1 cellular context compared by ENCODE assay signal in the genomic region with DNA sequence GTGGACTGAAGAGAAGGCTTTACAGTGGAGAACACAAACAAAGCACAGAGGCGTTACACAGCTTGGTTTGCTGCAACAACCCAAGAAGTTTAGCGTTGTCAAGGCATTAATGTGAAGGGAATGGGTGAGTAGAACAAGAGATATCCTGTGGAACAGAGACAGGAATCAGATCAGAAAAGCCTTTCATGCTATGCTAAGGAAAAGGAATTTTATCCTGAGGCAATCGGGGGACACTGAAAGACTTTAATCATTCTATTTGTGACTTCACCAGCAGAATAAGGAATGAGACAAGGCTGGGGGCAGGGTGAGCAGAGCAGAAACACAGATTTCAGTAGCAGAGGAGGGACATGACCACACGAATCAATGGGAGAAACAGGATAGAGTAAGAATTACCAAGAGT.
TF ChIP-seq lines count a peak whose summit lies in the region.

No MANE protein-coding gene starts in this region.

TF ChIP-seq in HepG2, 621 proteins besides CTCF, POLR2A, EP300 and RAD21:
- TF ChIP-seq, protein P1, sequence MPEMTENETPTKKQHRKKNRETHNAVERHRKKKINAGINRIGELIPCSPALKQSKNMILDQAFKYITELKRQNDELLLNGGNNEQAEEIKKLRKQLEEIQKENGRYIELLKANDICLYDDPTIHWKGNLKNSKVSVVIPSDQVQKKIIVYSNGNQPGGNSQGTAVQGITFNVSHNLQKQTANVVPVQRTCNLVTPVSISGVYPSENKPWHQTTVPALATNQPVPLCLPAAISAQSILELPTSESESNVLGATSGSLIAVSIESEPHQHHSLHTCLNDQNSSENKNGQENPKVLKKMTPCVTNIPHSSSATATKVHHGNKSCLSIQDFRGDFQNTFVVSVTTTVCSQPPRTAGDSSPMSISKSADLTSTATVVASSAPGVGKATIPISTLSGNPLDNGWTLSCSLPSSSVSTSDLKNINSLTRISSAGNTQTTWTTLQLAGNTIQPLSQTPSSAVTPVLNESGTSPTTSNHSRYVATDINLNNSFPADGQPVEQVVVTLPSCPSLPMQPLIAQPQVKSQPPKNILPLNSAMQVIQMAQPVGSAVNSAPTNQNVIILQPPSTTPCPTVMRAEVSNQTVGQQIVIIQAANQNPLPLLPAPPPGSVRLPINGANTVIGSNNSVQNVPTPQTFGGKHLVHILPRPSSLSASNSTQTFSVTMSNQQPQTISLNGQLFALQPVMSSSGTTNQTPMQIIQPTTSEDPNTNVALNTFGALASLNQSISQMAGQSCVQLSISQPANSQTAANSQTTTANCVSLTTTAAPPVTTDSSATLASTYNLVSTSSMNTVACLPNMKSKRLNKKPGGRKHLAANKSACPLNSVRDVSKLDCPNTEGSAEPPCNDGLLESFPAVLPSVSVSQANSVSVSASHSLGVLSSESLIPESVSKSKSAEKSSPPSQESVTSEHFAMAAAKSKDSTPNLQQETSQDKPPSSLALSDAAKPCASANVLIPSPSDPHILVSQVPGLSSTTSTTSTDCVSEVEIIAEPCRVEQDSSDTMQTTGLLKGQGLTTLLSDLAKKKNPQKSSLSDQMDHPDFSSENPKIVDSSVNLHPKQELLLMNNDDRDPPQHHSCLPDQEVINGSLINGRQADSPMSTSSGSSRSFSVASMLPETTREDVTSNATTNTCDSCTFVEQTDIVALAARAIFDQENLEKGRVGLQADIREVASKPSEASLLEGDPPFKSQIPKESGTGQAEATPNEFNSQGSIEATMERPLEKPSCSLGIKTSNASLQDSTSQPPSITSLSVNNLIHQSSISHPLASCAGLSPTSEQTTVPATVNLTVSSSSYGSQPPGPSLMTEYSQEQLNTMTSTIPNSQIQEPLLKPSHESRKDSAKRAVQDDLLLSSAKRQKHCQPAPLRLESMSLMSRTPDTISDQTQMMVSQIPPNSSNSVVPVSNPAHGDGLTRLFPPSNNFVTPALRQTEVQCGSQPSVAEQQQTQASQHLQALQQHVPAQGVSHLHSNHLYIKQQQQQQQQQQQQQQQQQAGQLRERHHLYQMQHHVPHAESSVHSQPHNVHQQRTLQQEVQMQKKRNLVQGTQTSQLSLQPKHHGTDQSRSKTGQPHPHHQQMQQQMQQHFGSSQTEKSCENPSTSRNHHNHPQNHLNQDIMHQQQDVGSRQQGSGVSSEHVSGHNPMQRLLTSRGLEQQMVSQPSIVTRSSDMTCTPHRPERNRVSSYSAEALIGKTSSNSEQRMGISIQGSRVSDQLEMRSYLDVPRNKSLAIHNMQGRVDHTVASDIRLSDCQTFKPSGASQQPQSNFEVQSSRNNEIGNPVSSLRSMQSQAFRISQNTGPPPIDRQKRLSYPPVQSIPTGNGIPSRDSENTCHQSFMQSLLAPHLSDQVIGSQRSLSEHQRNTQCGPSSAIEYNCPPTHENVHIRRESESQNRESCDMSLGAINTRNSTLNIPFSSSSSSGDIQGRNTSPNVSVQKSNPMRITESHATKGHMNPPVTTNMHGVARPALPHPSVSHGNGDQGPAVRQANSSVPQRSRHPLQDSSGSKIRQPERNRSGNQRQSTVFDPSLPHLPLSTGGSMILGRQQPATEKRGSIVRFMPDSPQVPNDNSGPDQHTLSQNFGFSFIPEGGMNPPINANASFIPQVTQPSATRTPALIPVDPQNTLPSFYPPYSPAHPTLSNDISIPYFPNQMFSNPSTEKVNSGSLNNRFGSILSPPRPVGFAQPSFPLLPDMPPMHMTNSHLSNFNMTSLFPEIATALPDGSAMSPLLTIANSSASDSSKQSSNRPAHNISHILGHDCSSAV (CRISPR knock-in tag; IDR thresholded peaks at IDR 0.05; ENCODE audit: borderline replicate concordance), result no peak
- TF ChIP-seq GATA4 (IDR thresholded peaks at IDR 0.05; ENCODE audit: borderline replicate concordance, low read depth) (no peak), ZNF761 (CRISPR knock-in tag; conservative IDR thresholded peaks at IDR 0.05) (no peak), ASH2L (IDR thresholded peaks at IDR 0.05; ENCODE audit: insufficient read length, low read depth, low read length) (no peak), DMAP1 (CRISPR knock-in tag; IDR thresholded peaks at IDR 0.05) (no peak), ZNF772 (CRISPR knock-in tag; IDR thresholded peaks at IDR 0.05) (no peak), RFXAP (CRISPR knock-in tag; IDR thresholded peaks at IDR 0.05; ENCODE audit: borderline replicate concordance) (no peak)
- TF ChIP-seq, protein P2, sequence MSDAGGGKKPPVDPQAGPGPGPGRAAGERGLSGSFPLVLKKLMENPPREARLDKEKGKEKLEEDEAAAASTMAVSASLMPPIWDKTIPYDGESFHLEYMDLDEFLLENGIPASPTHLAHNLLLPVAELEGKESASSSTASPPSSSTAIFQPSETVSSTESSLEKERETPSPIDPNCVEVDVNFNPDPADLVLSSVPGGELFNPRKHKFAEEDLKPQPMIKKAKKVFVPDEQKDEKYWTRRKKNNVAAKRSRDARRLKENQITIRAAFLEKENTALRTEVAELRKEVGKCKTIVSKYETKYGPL (CRISPR knock-in tag; IDR thresholded peaks at IDR 0.05), result no peak
- TF ChIP-seq, protein P3, sequence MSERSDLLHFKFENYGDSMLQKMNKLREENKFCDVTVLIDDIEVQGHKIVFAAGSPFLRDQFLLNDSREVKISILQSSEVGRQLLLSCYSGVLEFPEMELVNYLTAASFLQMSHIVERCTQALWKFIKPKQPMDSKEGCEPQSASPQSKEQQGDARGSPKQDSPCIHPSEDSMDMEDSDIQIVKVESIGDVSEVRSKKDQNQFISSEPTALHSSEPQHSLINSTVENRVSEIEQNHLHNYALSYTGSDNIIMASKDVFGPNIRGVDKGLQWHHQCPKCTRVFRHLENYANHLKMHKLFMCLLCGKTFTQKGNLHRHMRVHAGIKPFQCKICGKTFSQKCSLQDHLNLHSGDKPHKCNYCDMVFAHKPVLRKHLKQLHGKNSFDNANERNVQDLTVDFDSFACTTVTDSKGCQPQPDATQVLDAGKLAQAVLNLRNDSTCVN (CRISPR knock-in tag; IDR thresholded peaks at IDR 0.05; ENCODE audit: borderline replicate concordance), result no peak
- TF ChIP-seq, protein P4, sequence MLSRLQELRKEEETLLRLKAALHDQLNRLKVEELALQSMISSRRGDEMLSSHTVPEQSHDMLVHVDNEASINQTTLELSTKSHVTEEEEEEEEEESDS (CRISPR knock-in tag; IDR thresholded peaks at IDR 0.05; ENCODE audit: borderline replicate concordance), result no peak
